ENCODE assay signal across 10 cellular contexts in genomic region chr2:136058951-136059530, GRCh38. TPM values are rescaled to one million over a fixed set of nuclear protein-coding genes. Genes with fewer than 3 reads are reported as not detected.
A peak's percentile ranks its signal among the peaks of the same experiment; 100 is the strongest.
DNase-seq lines count a peak whose midpoint lies in the region; ATAC-seq and TF ChIP-seq lines count a peak whose summit lies in the region.
"Had no signal": no experiment of that assay in that cellular context is flagged by ENCODE, and none has a peak within 500 bp of the region (broad histone marks: within the 10 kb centered on the region; RNA-seq: fewer than 3 reads in every experiment).

No MANE protein-coding gene starts in this region.

- no CpG with 5 or more reads among the region's 1 CpG for WGBS in mesendoderm (ENCODE audit: extremely low coverage, insufficient coverage, low lambda C conversion rate)

- H3K4me3 Mint-ChIP-seq in activated CD8-positive, alpha-beta T cell treated with anti-CD3 and anti-CD28 coated beads for 36 hours, result no peak overlapping the region
- H3K4me3 Mint-ChIP-seq in activated CD8-positive, alpha-beta T cell treated with anti-CD3 and anti-CD28 coated beads, Interleukin-2, amount 10 ng/mL, durations not matched to agents 7 days and 5 days, result no peak overlapping the region

- no peak overlapping the region for H3K9ac ChIP-seq in mesendoderm (ENCODE audit: low read length)
- H3K9ac ChIP-seq: SK-N-SH had no signal

- H3K23ac ChIP-seq in mesendoderm (ENCODE audit: low read length), result no peak overlapping the region

- no peaks in the 10 kb centered on the region for H3K79me2 ChIP-seq in mesendoderm (ENCODE audit: control insufficient read depth, insufficient read depth, low read length)

- H3K4me1 ChIP-seq in neutrophil (ENCODE audit: control insufficient read depth in 1 of 2, insufficient read depth in 1 of 2, low read depth in 1 of 2, low read length in 1 of 2) (peaks cover 24 to 35% of the 10 kb centered on the region in 2 experiments), mesendoderm (ENCODE audit: control insufficient read depth, low read depth, low read length) (peaks cover 2% of the 10 kb centered on the region)

- H3K18ac ChIP-seq in mesendoderm (ENCODE audit: low read length), result no peak overlapping the region

- no peak overlapping the region for H2BK15ac ChIP-seq in mesendoderm (replicated peaks; ENCODE audit: low read depth)

- DNase-seq in activated CD8-positive, alpha-beta T cell treated with anti-CD3 and anti-CD28 coated beads for 36 hours, result no peak
- no peak for DNase-seq in activated CD8-positive, alpha-beta T cell treated with anti-CD3 and anti-CD28 coated beads, Interleukin-2, amount 10 ng/mL, durations not matched to agents 7 days and 5 days
- DNase-seq in GM13976 (ENCODE audit: low spot score) (no peak), mesendoderm (no peak)
- DNase-seq in stimulated activated CD4-positive, alpha-beta T cell treated with anti-CD3 and anti-CD28 coated beads, Interleukin-2, amount 100 ng/mL, for 48 hours, result no peak
- DNase-seq: MG63 had no signal

- in situ Hi-C loops in GM13976 (cut with MboI; ENCODE audit: low sequenced_read_pairs, unreplicated experiment), result no loop called here

- no peak overlapping the region for H4K5ac ChIP-seq in mesendoderm (ENCODE audit: low read length)

- H3K9me3 Mint-ChIP-seq in activated CD8-positive, alpha-beta T cell treated with anti-CD3 and anti-CD28 coated beads for 36 hours, result peaks cover 3% of the 10 kb centered on the region
- H3K9me3 Mint-ChIP-seq in activated CD8-positive, alpha-beta T cell treated with anti-CD3 and anti-CD28 coated beads, Interleukin-2, amount 10 ng/mL, durations not matched to agents 7 days and 5 days (ENCODE audit: insufficient read depth), result peaks cover 5% of the 10 kb centered on the region

- H3K4ac ChIP-seq in mesendoderm (ENCODE audit: low read depth, low read length), result no peak overlapping the region

- H3K27ac ChIP-seq in neutrophil (peak overlapping the region; percentile 68), mesendoderm (ENCODE audit: low read depth, low read length) (no peak overlapping the region)

- no peak for TF ChIP-seq CTCF in activated CD8-positive, alpha-beta T cell treated with anti-CD3 and anti-CD28 coated beads for 36 hours (IDR thresholded peaks at IDR 0.05)
- no peak for TF ChIP-seq CTCF in neutrophil (IDR thresholded peaks at IDR 0.05)
- TF ChIP-seq CTCF in GM13976 (IDR thresholded peaks at IDR 0.05; ENCODE audit: borderline replicate concordance, control extremely low read depth, extremely low read depth, insufficient read depth, missing control alignments), result no peak

- no peak overlapping the region for H2BK120ac ChIP-seq in mesendoderm (ENCODE audit: low read depth, low read length)

- no peak overlapping the region for H3K4me2 ChIP-seq in mesendoderm (ENCODE audit: low read length)
- H3K4me2 ChIP-seq: SK-N-SH had no signal

- H3K4me3 ChIP-seq in neutrophil (ENCODE audit: low read depth in 1 of 2, low read length in 1 of 2), result no peak overlapping the region
- H3K4me3 ChIP-seq in mesendoderm (ENCODE audit: low read length), result no peak overlapping the region
- H3K4me3 ChIP-seq: MG63 had no signal

- peak overlapping the region; percentile 13 for H3K27ac Mint-ChIP-seq in activated CD8-positive, alpha-beta T cell treated with anti-CD3 and anti-CD28 coated beads for 36 hours
- H3K27ac Mint-ChIP-seq in activated CD8-positive, alpha-beta T cell treated with anti-CD3 and anti-CD28 coated beads, Interleukin-2, amount 10 ng/mL, durations not matched to agents 7 days and 5 days, result no peak overlapping the region

- intact Hi-C loops in activated CD8-positive, alpha-beta T cell treated with anti-CD3 and anti-CD28 coated beads for 36 hours (cut with micrococcal nuclease), result loop anchor here (5.0 kb wide), 2 partner anchors 73 to 303 kb away; no protein-coding TSS in a partner anchor

- H3K79me1 ChIP-seq in mesendoderm (ENCODE audit: low read length), result no peaks in the 10 kb centered on the region

- peaks cover 53% of the 10 kb centered on the region for H3K4me1 Mint-ChIP-seq in activated CD8-positive, alpha-beta T cell treated with anti-CD3 and anti-CD28 coated beads for 36 hours (ENCODE audit: low read depth)
- peaks cover 87% of the 10 kb centered on the region for H3K4me1 Mint-ChIP-seq in activated CD8-positive, alpha-beta T cell treated with anti-CD3 and anti-CD28 coated beads, Interleukin-2, amount 10 ng/mL, durations not matched to agents 7 days and 5 days (ENCODE audit: low read depth)

- no peak overlapping the region for H3K56ac ChIP-seq in mesendoderm (ENCODE audit: low read length)

- CTCF ChIA-PET in activated CD8-positive, alpha-beta T cell treated with anti-CD3 and anti-CD28 coated beads for 36 hours (lab: Charles Lee), result interaction anchor here (0.6 to 2.2 kb wide), 10 partner anchors 10 to 250 kb away, joined by 3 to 9 read pairs (median 3); partner anchors contain the start of gene DARS1
- CTCF ChIA-PET in activated CD8-positive, alpha-beta T cell treated with anti-CD3 and anti-CD28 coated beads, Interleukin-2, amount 10 ng/mL, durations not matched to agents 7 days and 5 days (lab: Charles Lee), result interaction anchor here (0.7 to 3.9 kb wide), 13 partner anchors 10 to 325 kb away, joined by 3 to 16 read pairs (median 3); partner anchors contain the start of gene DARS1

- H4K8ac ChIP-seq in mesendoderm (ENCODE audit: low read depth, low read length), result no peak overlapping the region

- POLR2A ChIA-PET in activated CD8-positive, alpha-beta T cell treated with anti-CD3 and anti-CD28 coated beads for 36 hours (lab: Charles Lee), result interaction anchor here (1.0 to 1.3 kb wide), 4 partner anchors 8 to 250 kb away, joined by 3 to 4 read pairs (median 3); no protein-coding TSS in a partner anchor
- POLR2A ChIA-PET in activated CD8-positive, alpha-beta T cell treated with anti-CD3 and anti-CD28 coated beads, Interleukin-2, amount 10 ng/mL, durations not matched to agents 7 days and 5 days (lab: Charles Lee), result interaction anchor here (0.6 to 3.0 kb wide), 12 partner anchors 9 to 342 kb away, joined by 3 to 14 read pairs (median 3); partner anchors contain the start of gene DARS1

- no peak overlapping the region for H2BK5ac ChIP-seq in mesendoderm (ENCODE audit: low read length)

- H3K27me3 Mint-ChIP-seq in activated CD8-positive, alpha-beta T cell treated with anti-CD3 and anti-CD28 coated beads for 36 hours, result no peaks in the 10 kb centered on the region
- no peaks in the 10 kb centered on the region for H3K27me3 Mint-ChIP-seq in activated CD8-positive, alpha-beta T cell treated with anti-CD3 and anti-CD28 coated beads, Interleukin-2, amount 10 ng/mL, durations not matched to agents 7 days and 5 days (ENCODE audit: low read depth)

- H3K9me3 ChIP-seq in neutrophil, result no peaks in the 10 kb centered on the region
- H3K9me3 ChIP-seq: MG63, SK-N-SH had no signal

- no peak for ATAC-seq in activated CD8-positive, alpha-beta T cell treated with anti-CD3 and anti-CD28 coated beads for 36 hours
- ATAC-seq in activated CD8-positive, alpha-beta T cell treated with anti-CD3 and anti-CD28 coated beads, Interleukin-2, amount 10 ng/mL, durations not matched to agents 7 days and 5 days, result no peak
- ATAC-seq in GM21717 (IDR thresholded peaks at IDR 0.05; ENCODE audit: unreplicated experiment) (peak; percentile 59), HG03460 (IDR thresholded peaks at IDR 0.05; ENCODE audit: unreplicated experiment) (peak; percentile 61)

- H3K36me3 ChIP-seq in neutrophil, result no peaks in the 10 kb centered on the region
- no peaks in the 10 kb centered on the region for H3K36me3 ChIP-seq in mesendoderm (ENCODE audit: control insufficient read depth, insufficient read depth, low read length)
- H3K36me3 ChIP-seq: MG63 had no signal

- peaks cover 5% of the 10 kb centered on the region for H3K36me3 Mint-ChIP-seq in activated CD8-positive, alpha-beta T cell treated with anti-CD3 and anti-CD28 coated beads for 36 hours (ENCODE audit: low read depth)
- peaks cover 28% of the 10 kb centered on the region for H3K36me3 Mint-ChIP-seq in activated CD8-positive, alpha-beta T cell treated with anti-CD3 and anti-CD28 coated beads, Interleukin-2, amount 10 ng/mL, durations not matched to agents 7 days and 5 days (ENCODE audit: low read depth)

- H3K27me3 ChIP-seq in neutrophil (no peaks in the 10 kb centered on the region), mesendoderm (ENCODE audit: insufficient read depth, low read length, poor library complexity) (no peaks in the 10 kb centered on the region)
- H3K27me3 ChIP-seq: MG63 had no signal

- H2AK5ac ChIP-seq in mesendoderm (ENCODE audit: low read length), result no peak overlapping the region

RNA-seq across cellular contexts. Expression of gene CXCR4, which starts 58.9 kb away (rescaled TPM):
- 100 to 1,000 TPM in 1 of 2 experiments, 10 to 100 TPM in 1; 97.0 to 103 TPM for total RNA-seq in activated CD8-positive, alpha-beta T cell treated with anti-CD3 and anti-CD28 coated beads for 36 hours
- total RNA-seq in activated CD8-positive, alpha-beta T cell treated with anti-CD3 and anti-CD28 coated beads, Interleukin-2, amount 10 ng/mL, durations not matched to agents 7 days and 5 days, result 100 to 1,000 TPM; 219 to 226 TPM
- polyA plus RNA-seq in mesendoderm (2013, experiment 1 of 2), result 1.7 TPM
- 1.9 TPM for polyA plus RNA-seq in mesendoderm (2013, experiment 2 of 2)

Comparison
In these comparisons a context has a peak if more than half of its experiments do, and no peak if none do; other contexts are left out.
1. ATAC-seq: peak in GM21717 (single experiment) and HG03460 (single experiment); none in activated CD8-positive, alpha-beta T cell treated with anti-CD3 and anti-CD28 coated beads for 36 hours (single experiment) and activated CD8-positive, alpha-beta T cell treated with anti-CD3 and anti-CD28 coated beads, Interleukin-2, amount 10 ng/mL, durations not matched to agents 7 days and 5 days (single experiment).